ENCODE assay signal across 8 cellular contexts in the genomic region with DNA sequence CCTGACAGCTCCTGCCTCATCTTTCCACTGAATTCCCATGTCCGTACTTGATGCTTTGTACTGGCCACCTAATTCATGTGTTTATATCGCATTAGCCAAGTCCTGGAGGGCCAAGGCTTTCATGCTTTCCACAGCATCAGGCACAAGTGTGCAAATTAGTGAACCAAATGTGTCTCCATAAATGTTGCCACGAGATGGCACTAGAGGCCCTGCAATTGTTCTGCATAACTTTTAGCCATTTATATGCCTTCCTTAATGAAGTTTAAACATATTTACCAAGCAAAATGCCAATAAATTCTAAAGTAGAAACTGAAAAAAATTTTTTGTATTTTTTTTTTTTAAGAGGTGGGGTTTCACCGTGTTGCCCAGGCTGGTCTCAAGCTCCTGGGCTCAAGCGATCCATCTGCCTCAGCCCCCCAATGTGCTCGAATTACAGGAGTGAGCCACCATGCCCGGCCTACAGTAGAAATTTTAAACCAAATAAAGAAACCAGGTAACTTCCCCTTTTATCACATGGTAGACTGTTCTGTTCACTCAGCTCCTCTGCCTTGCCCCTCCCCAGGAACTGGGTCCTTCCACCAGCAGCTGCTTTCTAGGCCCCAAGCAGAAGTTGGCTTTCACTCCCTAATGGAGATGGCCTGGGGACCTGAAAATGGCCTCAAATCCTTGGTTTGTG. TPM values are rescaled to one million over a fixed set of nuclear protein-coding genes. Genes with fewer than 3 reads are reported as not detected.
DNase-seq lines count a peak whose midpoint lies in the region; ATAC-seq and TF ChIP-seq lines count a peak whose summit lies in the region.

No MANE protein-coding gene starts in this region.

- no peaks in the 10 kb centered on the region for H3K9me3 ChIP-seq in PC-9 (ENCODE audit: insufficient read depth, low read depth)
- no peaks in the 10 kb centered on the region for H3K9me3 ChIP-seq in psoas muscle

- peak; percentile 85 for TF ChIP-seq CTCF in PC-9 (conservative IDR thresholded peaks at IDR 0.05)
- TF ChIP-seq CTCF in psoas muscle (IDR thresholded peaks at IDR 0.05): peak; percentile 80

- BruUV-seq in PC-9 (replicated peaks; lab: Mats Ljungman, UMichigan): no TSS peak

- ATAC-seq in HG02759 (IDR thresholded peaks at IDR 0.05; ENCODE audit: unreplicated experiment): peak; percentile 56
- peak; percentile 43 to 82 (median 70) for ATAC-seq in psoas muscle
- ATAC-seq in GM19463 (IDR thresholded peaks at IDR 0.05; ENCODE audit: unreplicated experiment): no peak
- ATAC-seq in HG03571 (IDR thresholded peaks at IDR 0.05; ENCODE audit: unreplicated experiment): no peak

- H3K4me3 ChIP-seq in PC-9 (no peak overlapping the region), psoas muscle (no peak overlapping the region)

- H3K9me2 ChIP-seq in PC-9 (ENCODE audit: insufficient read depth): no peaks in the 10 kb centered on the region

- CTCF ChIA-PET in PC-9 (lab: Charles Lee): interaction anchor here (0.6 to 3.3 kb wide), 5 partner anchors 10 to 453 kb away, joined by 3 to 11 read pairs (median 4); no protein-coding TSS in a partner anchor

- H3K27me3 ChIP-seq in PC-9 (ENCODE audit: insufficient read depth, low read depth) (no peaks in the 10 kb centered on the region), psoas muscle (ENCODE audit: insufficient read depth in 3 of 3, low read length in 2 of 3) (no peaks in the 10 kb centered on the region)

- intact Hi-C loops in PC-9 (cut with micrococcal nuclease; ENCODE audit: unreplicated experiment): loop anchor here (1.0 to 2.0 kb wide), 3 partner anchors 436 to 456 kb away; partner anchors contain the start of gene CLPB
- intact Hi-C loops in psoas muscle (cut with DNase I): loop anchor here (2.0 to 5.0 kb wide), 4 partner anchors 34 to 454 kb away; partner anchors contain the start of gene CLPB (in 1 of the 2)

- H3K27ac ChIP-seq in PC-9 (no peak overlapping the region), psoas muscle (no peak overlapping the region)

- WGBS in psoas muscle, 3 donors: 40 to 57% (median 47%) methylated on average over 7 of the region's 7 CpGs

- H3K36me3 ChIP-seq in PC-9 (ENCODE audit: low read depth) (peaks cover 7% of the 10 kb centered on the region; the same call in 1 of the 2 replicates), psoas muscle (ENCODE audit: insufficient read depth in 1 of 2, low read depth in 1 of 2) (peaks cover 0 to 6% of the 10 kb centered on the region in 2 donors)

- DNase-seq in D341Med (ENCODE audit: low spot score) (peak; percentile 63), PC-9 (peak; percentile 35 to 40), glomerular visceral epithelial cell (ENCODE audit: extremely low spot score) (peak; percentile 52), psoas muscle (no peak)
- DNase-seq in activated naive CD4-positive, alpha-beta T cell treated with Interleukin-2 at 50 U/mL for 16 hours: peak; percentile 47

- H3K79me2 ChIP-seq in PC-9 (ENCODE audit: low read depth): no peaks in the 10 kb centered on the region

- H3K4me1 ChIP-seq in PC-9 (replicated peaks; ENCODE audit: insufficient read depth) (no peaks in the 10 kb centered on the region), psoas muscle (no peaks in the 10 kb centered on the region)

- H3F3A ChIP-seq in PC-9 (ENCODE audit: insufficient read depth, low read depth): no peaks in the 10 kb centered on the region

- no peak overlapping the region for H3K4me2 ChIP-seq in PC-9

- H2AFZ ChIP-seq in PC-9: no peak overlapping the region

- H4K20me1 ChIP-seq in PC-9 (ENCODE audit: insufficient read depth): peaks cover 18% of the 10 kb centered on the region

- POLR2A ChIA-PET in PC-9 (lab: Charles Lee; ENCODE audit: unreplicated experiment): interaction anchor here (0.7 kb wide), 1 partner anchor 30 kb away, joined by 3 read pairs; no protein-coding TSS in a partner anchor

RNA-seq across cellular contexts. Expression of gene IL18BP, which starts 20.8 kb away (rescaled TPM):
- total RNA-seq in PC-9 (2021): 16.9 and 17.9 TPM in 2 replicates
- total RNA-seq in psoas muscle: 1 to 10 TPM; 2.9 to 4.4 (median 3.2) TPM
- 1 to 10 TPM; 1.5 to 2.1 (median 2.0) TPM for polyA plus RNA-seq in psoas muscle

RNA-seq across cellular contexts. Expression of gene RNF121, which starts 49.0 kb away (rescaled TPM):
- total RNA-seq in PC-9 (2021) (40.5 and 41.2 TPM in 2 replicates), psoas muscle (10 to 100 TPM; 23.0 to 29.7 (median 27.0) TPM)
- 10 to 100 TPM; 24.1 to 51.7 (median 36.3) TPM for polyA plus RNA-seq in psoas muscle

RNA-seq across cellular contexts. Expression of gene XNDC1N, which starts 49.5 kb away (rescaled TPM):
- total RNA-seq in PC-9 (2021): 19.3 and 23.4 TPM in 2 replicates
- total RNA-seq in psoas muscle: 1 to 10 TPM; 1.3 to 3.9 (median 1.6) TPM
- polyA plus RNA-seq in psoas muscle: 1 to 10 TPM in 1 of 3 donors, under 1 TPM in 2; 0.82 to 2.8 (median 0.86) TPM

Comparison
In these comparisons a context has a peak if more than half of its experiments do, and no peak if none do; other contexts are left out.
1. DNase-seq: peak in D341Med (single experiment), PC-9 (2 of 2), activated naive CD4-positive, alpha-beta T cell treated with Interleukin-2 at 50 U/mL for 16 hours (single experiment) and glomerular visceral epithelial cell (single experiment); none in psoas muscle (0 of 2).
2. ATAC-seq: peak in HG02759 (single experiment) and psoas muscle (4 of 4); none in GM19463 (single experiment) and HG03571 (single experiment).